ENCODE assay signal across 9 cellular contexts in genomic region chr1:42420911-42421585, GRCh38. TPM values are rescaled to one million over a fixed set of nuclear protein-coding genes. Genes with fewer than 3 reads are reported as not detected.
DNase-seq lines count a peak whose midpoint lies in the region; ATAC-seq, FAIRE-seq and TF ChIP-seq lines count a peak whose summit lies in the region.
"Had no signal": no experiment of that assay in that cellular context is flagged by ENCODE, and none has a peak within 500 bp of the region (broad histone marks: within the 10 kb centered on the region; RNA-seq: fewer than 3 reads in every experiment).

No MANE protein-coding gene starts in this region.

- no peak overlapping the region for H3K9ac ChIP-seq in kidney (ENCODE audit: low read length in 2 of 2)

- peak; percentile 70 for DNase-seq in A172 (ENCODE audit: low spot score)
- DNase-seq in NCI-H1105 treated with DMSO at 0.1 percent for 48 hours (lab: John Stamatoyannopoulos, UW), result peak; percentile 100
- peak in 38 of 56 donors; percentile 2 to 73 (median 32) for DNase-seq in amygdala (lab: John Stamatoyannopoulos, UW)
- peak; percentile 88 for DNase-seq in kidney
- no peak for DNase-seq in SIG-M5 treated with dmso at 0.1 percent for 504 hours (lab: John Stamatoyannopoulos, UW; ENCODE audit: unreplicated experiment)
- DNase-seq in stimulated activated CD4-positive, alpha-beta T cell treated with anti-CD3 and anti-CD28 coated beads, Interleukin-4, amount 100 ng/mL, for 24 hours, result no peak
- no peak for DNase-seq in activated effector memory CD4-positive, alpha-beta T cell treated with Interleukin-2 at 50 U/mL for 16 hours

- ATAC-seq in GM21390 (IDR thresholded peaks at IDR 0.05; ENCODE audit: unreplicated experiment), result no peak
- ATAC-seq: A549 had no signal

- no peaks in the 10 kb centered on the region for H3K36me3 ChIP-seq in kidney (ENCODE audit: control insufficient read depth in 1 of 2, insufficient read depth in 2 of 2, low read length in 2 of 2)

- H3K27ac ChIP-seq in kidney (ENCODE audit: low read depth in 2 of 2, low read length in 2 of 2), result no peak overlapping the region
- H3K27ac ChIP-seq: A549 had no signal

- no peak overlapping the region for H3K4me3 ChIP-seq in kidney (ENCODE audit: low read length in 2 of 2)
- H3K4me3 ChIP-seq: A549 had no signal

- no peaks in the 10 kb centered on the region for H3K9me3 ChIP-seq in kidney (ENCODE audit: control insufficient read depth in 1 of 2, low read length in 2 of 2)
- H3K9me3 ChIP-seq: A549 had no signal

- intact Hi-C loops in kidney (cut with DNase I), result no loop called here

- no peak for TF ChIP-seq CTCF in kidney (IDR thresholded peaks at IDR 0.05; ENCODE audit: borderline replicate concordance, extremely low read depth, insufficient read depth)

- H3K4me1 ChIP-seq in kidney (ENCODE audit: control insufficient read depth in 1 of 2, insufficient read depth in 1 of 2, low read depth in 1 of 2, low read length in 2 of 2), result no peaks in the 10 kb centered on the region
- H3K4me1 ChIP-seq: A549 had no signal

- no peak for FAIRE-seq in kidney (lab: Jason Lieb, UNC)
- FAIRE-seq: A549 had no signal

RNA-seq across cellular contexts. Expression of gene ZMYND12, which starts 34.8 kb away (rescaled TPM):
- total RNA-seq in A172 (2014; rRNA removed; shearing (Covaris generic)), result not detected in 2 replicates
- total RNA-seq in kidney, result 1.9 TPM
- polyA plus RNA-seq in kidney (ENCODE audit: insufficient read depth, low read depth, low replicate concordance), result 17.7 TPM

RNA-seq across cellular contexts. Expression of gene PPCS, which starts 35.3 kb away (rescaled TPM):
- 8.7 and 10.9 TPM in 2 replicates for total RNA-seq in A172 (2014; rRNA removed; shearing (Covaris generic))
- total RNA-seq in kidney, result 79.3 TPM
- 145 TPM for polyA plus RNA-seq in kidney (ENCODE audit: insufficient read depth, low read depth, low replicate concordance)

RNA-seq across cellular contexts. Expression of gene RIMKLA, which starts 40.5 kb away (rescaled TPM):
- 0.62 TPM in 1 of 2 replicates, not detected in the other for total RNA-seq in A172 (2014; rRNA removed; shearing (Covaris generic))
- 3.3 TPM for total RNA-seq in kidney
- polyA plus RNA-seq in kidney (ENCODE audit: insufficient read depth, low read depth, low replicate concordance), result 1.1 TPM

RNA-seq across cellular contexts. Expression of gene CCDC30, which starts 42.0 kb away (rescaled TPM):
- 1.2 and 1.8 TPM in 2 replicates for total RNA-seq in A172 (2014; rRNA removed; shearing (Covaris generic))
- total RNA-seq in kidney, result 18.0 TPM
- 4.9 TPM for polyA plus RNA-seq in kidney (ENCODE audit: insufficient read depth, low read depth, low replicate concordance)

Comparison
In these comparisons a context has a peak if more than half of its experiments do, and no peak if none do; other contexts are left out.
1. DNase-seq: peak in A172 (single experiment), NCI-H1105 treated with DMSO at 0.1 percent for 48 hours (single experiment), amygdala (38 of 56) and kidney (single experiment); none in SIG-M5 treated with dmso at 0.1 percent for 504 hours (single experiment), stimulated activated CD4-positive, alpha-beta T cell treated with anti-CD3 and anti-CD28 coated beads, Interleukin-4, amount 100 ng/mL, for 24 hours (single experiment) and activated effector memory CD4-positive, alpha-beta T cell treated with Interleukin-2 at 50 U/mL for 16 hours (single experiment).